Comparison of ENCODE assay signal across 8 cellular contexts in the genomic region with DNA sequence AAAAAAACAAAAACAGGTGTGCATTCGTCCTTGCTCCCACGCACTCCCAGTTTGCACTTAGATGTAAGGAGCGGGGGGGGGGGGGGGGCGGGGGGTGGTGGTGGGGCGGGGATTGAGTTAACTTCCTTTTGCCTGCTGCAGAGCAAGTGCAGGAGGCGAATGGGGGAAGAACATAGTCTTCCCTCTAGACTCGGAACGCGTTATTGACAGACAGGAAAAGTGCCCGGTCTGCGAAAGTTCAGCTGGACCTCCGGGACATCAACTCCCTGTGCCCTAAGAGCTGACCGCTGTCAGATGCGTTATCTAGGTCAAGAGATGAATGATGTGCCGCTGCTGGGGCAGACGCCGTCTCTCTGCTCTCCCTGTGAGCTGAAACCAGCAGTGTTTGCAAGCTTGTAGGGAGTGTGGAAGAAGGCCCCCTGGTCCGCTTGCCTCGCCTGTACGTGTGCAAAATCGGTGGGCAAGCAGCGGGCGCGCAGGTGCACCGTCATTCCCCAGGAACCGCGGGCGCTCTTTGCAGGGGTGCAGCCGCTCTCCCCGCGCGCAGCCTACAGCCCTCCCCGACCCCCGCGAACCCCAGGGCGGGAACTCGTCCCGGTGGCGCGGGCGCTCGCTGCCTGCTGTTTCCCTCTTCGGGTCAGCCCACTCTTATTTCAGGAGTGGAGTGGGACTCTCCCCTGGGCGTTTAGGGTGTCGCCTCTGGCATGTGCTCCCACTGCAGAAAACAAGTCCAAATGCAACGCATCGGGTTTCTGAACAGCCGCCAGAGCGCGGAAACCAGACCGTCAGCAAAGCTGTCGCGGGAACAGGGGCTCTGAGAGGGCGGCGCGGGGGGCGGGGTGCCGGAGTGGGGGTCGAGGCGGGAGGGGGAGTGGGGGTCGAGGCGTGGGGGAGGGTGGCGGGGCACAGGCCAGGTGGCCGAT. TPM values are rescaled to one million over a fixed set of nuclear protein-coding genes. Genes with fewer than 3 reads are reported as not detected.
DNase-seq lines count a peak whose midpoint lies in the region; TF ChIP-seq lines count a peak whose summit lies in the region.

No MANE protein-coding gene starts in this region.

- H3K27ac Mint-ChIP-seq in MCF 10A (ENCODE audit: low read depth, unreplicated experiment): no peak overlapping the region

- no peaks in the 10 kb centered on the region for H3K9me3 Mint-ChIP-seq in MCF 10A (ENCODE audit: unreplicated experiment)

- intact Hi-C loops in MCF 10A (cut with micrococcal nuclease): no loop called here

- H3K27me3 ChIP-seq in SJCRH30 (no peaks in the 10 kb centered on the region), layer of hippocampus (ENCODE audit: control insufficient read depth, insufficient read depth, low read length) (no peaks in the 10 kb centered on the region)

- H3K4me1 Mint-ChIP-seq in MCF 10A (ENCODE audit: insufficient read depth, unreplicated experiment): peaks cover 19% of the 10 kb centered on the region

- H3K27me3 Mint-ChIP-seq in MCF 10A (ENCODE audit: insufficient read depth, unreplicated experiment): no peaks in the 10 kb centered on the region

- H3K36me3 ChIP-seq in SJCRH30: no peaks in the 10 kb centered on the region

- no peaks in the 10 kb centered on the region for H3K36me3 Mint-ChIP-seq in MCF 10A (ENCODE audit: insufficient read depth, unreplicated experiment)

- CTCF ChIA-PET in MCF 10A (lab: Yijun Ruan, JAX): interaction anchor here (1.6 to 5.2 kb wide), 6 partner anchors 195 to 208 kb away, joined by 4 to 114 read pairs (median 12); no protein-coding TSS in a partner anchor

- POLR2A ChIA-PET in MCF 10A (lab: Yijun Ruan, JAX): interaction anchor here (0.9 to 6.9 kb wide), 3 partner anchors 99 to 201 kb away, joined by 3 to 100 read pairs (median 6); no protein-coding TSS in a partner anchor

- H3K4me1 ChIP-seq in SJCRH30: no peaks in the 10 kb centered on the region

- no peak overlapping the region for H3K27ac ChIP-seq in SJCRH30
- H3K27ac ChIP-seq in layer of hippocampus (ENCODE audit: low read depth, low read length): peak overlapping the region; percentile 52

- no peaks in the 10 kb centered on the region for H3K9me3 ChIP-seq in SJCRH30 (replicated peaks)

- no peak for TF ChIP-seq CTCF in MCF 10A (IDR thresholded peaks at IDR 0.05; ENCODE audit: unreplicated experiment)

- peak overlapping the region; percentile 79 for H3K4me3 ChIP-seq in SJCRH30

- DNase-seq in NOMO-1 treated with DMSO at 0.1 percent for 48 hours (lab: John Stamatoyannopoulos, UW; ENCODE audit: unreplicated experiment): peak; percentile 41
- no peak for DNase-seq in NOMO-1 treated with dmso at 0.1 percent for 144 hours (lab: John Stamatoyannopoulos, UW; ENCODE audit: unreplicated experiment)
- peak; percentile 36 to 53 for DNase-seq in SJCRH30
- DNase-seq in MCF 10A (ENCODE audit: unreplicated experiment): no peak
- DNase-seq in stimulated activated CD4-positive, alpha-beta T cell treated with anti-CD3 and anti-CD28 coated beads, Interleukin-4, amount 100 ng/mL, for 48 hours (ENCODE audit: low read depth in 2 of 2): peak; percentile 38 to 40
- no peak for DNase-seq in SKM-1 (lab: John Stamatoyannopoulos, UW; ENCODE audit: unreplicated experiment)
- no peak for DNase-seq in NCI-H2029 (lab: John Stamatoyannopoulos, UW)

- peak overlapping the region; percentile 94 for H3K4me3 Mint-ChIP-seq in MCF 10A (ENCODE audit: unreplicated experiment)

- no TSS peak for BruUV-seq in MCF 10A (replicated peaks; lab: Mats Ljungman, UMichigan)

RNA-seq across cellular contexts. Expression of a gene that starts 1.9 kb away (rescaled TPM):
- total RNA-seq in SJCRH30 (2014; rRNA removed; shearing (Covaris generic)): 11.0 and 11.2 TPM in 2 replicates
- total RNA-seq in MCF 10A (2022): 15.8 and 17.8 TPM in 2 replicates

Comparison
In these comparisons a context has a peak if more than half of its experiments do, and no peak if none do; other contexts are left out.
1. DNase-seq: peak in NOMO-1 treated with DMSO at 0.1 percent for 48 hours (single experiment), SJCRH30 (2 of 2) and stimulated activated CD4-positive, alpha-beta T cell treated with anti-CD3 and anti-CD28 coated beads, Interleukin-4, amount 100 ng/mL, for 48 hours (2 of 2); none in NOMO-1 treated with dmso at 0.1 percent for 144 hours (single experiment), MCF 10A (single experiment), SKM-1 (single experiment) and NCI-H2029 (single experiment).